ENCODE assay signal across 20 cellular contexts in the genomic region with DNA sequence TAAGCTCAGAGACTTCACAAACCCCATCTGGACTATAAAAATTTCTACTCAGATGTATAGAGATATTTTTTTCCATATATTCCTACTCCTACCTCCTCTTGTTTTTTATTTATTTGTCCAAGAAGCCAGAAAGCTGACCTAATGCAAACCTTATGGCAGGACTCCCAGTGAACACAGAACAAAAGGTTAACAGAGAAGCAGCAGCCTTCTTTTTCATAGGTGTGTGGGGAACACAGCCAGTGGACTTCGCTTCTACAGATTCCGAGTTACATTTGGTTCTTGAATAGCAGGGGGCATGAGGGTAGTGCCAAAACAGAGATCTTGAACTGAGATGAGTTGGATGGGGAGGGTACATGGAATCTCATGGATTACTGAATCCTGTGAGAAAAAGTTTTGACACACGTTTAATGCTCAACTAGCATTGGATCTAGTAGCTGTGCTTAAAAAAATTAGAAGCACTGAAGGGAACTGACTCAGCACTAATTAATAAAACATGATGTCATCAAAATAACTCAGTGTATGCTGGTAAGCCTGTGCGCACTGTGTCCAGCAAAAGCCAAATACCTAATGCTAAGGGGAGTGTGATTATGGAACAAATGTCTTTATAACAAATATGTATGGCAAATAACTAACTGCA.
DNase-seq lines count a peak whose midpoint lies in the region; ATAC-seq and TF ChIP-seq lines count a peak whose summit lies in the region.
"Had no signal": no experiment of that assay in that cellular context is flagged by ENCODE, and none has a peak within 500 bp of the region (broad histone marks: within the 10 kb centered on the region; RNA-seq: fewer than 3 reads in every experiment).

No MANE protein-coding gene starts in this region.

- no peaks in the 10 kb centered on the region for H4K20me1 ChIP-seq in GM23248 (ENCODE audit: insufficient read depth)

- peak overlapping the region; percentile 92 for H3K27ac Mint-ChIP-seq in nephron progenitor cell
- H3K27ac Mint-ChIP-seq: GM23338 had no signal

- no peaks in the 10 kb centered on the region for H3K27me3 Mint-ChIP-seq in nephron progenitor cell (ENCODE audit: low read depth, poor library complexity)

- no peaks in the 10 kb centered on the region for H3K9me3 ChIP-seq in GM23248 (ENCODE audit: low read depth)

- no peaks in the 10 kb centered on the region for H3F3A ChIP-seq in GM23248 (ENCODE audit: insufficient read depth)

- peaks cover 27% of the 10 kb centered on the region for H3K4me1 Mint-ChIP-seq in nephron progenitor cell
- H3K4me1 Mint-ChIP-seq: GM23338 had no signal

- TF ChIP-seq CTCF in C4-2B (conservative IDR thresholded peaks at IDR 0.05) (no peak), fibroblast of mammary gland (conservative IDR thresholded peaks at IDR 0.05; ENCODE audit: control insufficient read depth, insufficient read depth, low read depth, low read length) (no peak), nephron progenitor cell (IDR thresholded peaks at IDR 0.05) (no peak)

- no peak overlapping the region for H3K4me3 Mint-ChIP-seq in nephron progenitor cell
- H3K4me3 Mint-ChIP-seq: GM23338 had no signal

- H3K4me2 ChIP-seq in GM23248 (ENCODE audit: unreplicated experiment): no peak overlapping the region
- H3K4me2 ChIP-seq: GM23338 had no signal

- peak; percentile 61 for DNase-seq in NCI-H446 (lab: John Stamatoyannopoulos, UW)
- DNase-seq in fibroblast of mammary gland (ENCODE audit: low read depth): peak; percentile 2
- DNase-seq in nephron progenitor cell: no peak
- DNase-seq in GM03348 (ENCODE audit: low spot score): no peak
- no peak for DNase-seq in GM23248
- DNase-seq: ACHN, AML-193, COR-L47, DMS153, KBM-7, NCI-H1092 treated with DMSO at 0.1 percent for 48 hours, NCI-H1694, NCI-H226, NCI-H69, RPMI8226, SIG-M5 had no signal

- H3K27me3 ChIP-seq in GM23248 (replicated peaks; ENCODE audit: insufficient read depth): no peaks in the 10 kb centered on the region

- in situ Hi-C loops in GM23248 (cut with MboI): no loop called here

- WGBS in GM23248 (ENCODE audit: low coverage in 1 of 2, low lambda C conversion rate in 2 of 2, missing lambda C conversion rate in 2 of 2), 2 experiments: 18 to 22% methylated on average over 4 of the region's 4 CpGs

- no peaks in the 10 kb centered on the region for H3K9me2 ChIP-seq in GM23248 (ENCODE audit: insufficient read depth)

- H3K27ac ChIP-seq in C4-2B: peak overlapping the region; percentile 27; the same call in 1 of the 2 replicates
- H3K27ac ChIP-seq in GM23248: no peak overlapping the region

- no peak overlapping the region for H2AFZ ChIP-seq in GM23248
- H2AFZ ChIP-seq: GM23338 had no signal

- ATAC-seq in HG02852 (IDR thresholded peaks at IDR 0.05; ENCODE audit: unreplicated experiment): no peak
- ATAC-seq: GM23338, HCT116 had no signal

- H3K36me3 Mint-ChIP-seq in nephron progenitor cell (ENCODE audit: low read depth): no peaks in the 10 kb centered on the region

- no peak overlapping the region for H3K9ac ChIP-seq in GM23248

- H3K9me3 Mint-ChIP-seq in nephron progenitor cell: peaks cover 13% of the 10 kb centered on the region
- H3K9me3 Mint-ChIP-seq: GM23338 had no signal

- H3K79me2 ChIP-seq in GM23248 (ENCODE audit: insufficient read depth): no peaks in the 10 kb centered on the region

- H3K4me3 ChIP-seq in fibroblast of mammary gland (ENCODE audit: control insufficient read depth, low read depth, low read length) (no peak overlapping the region), GM23248 (no peak overlapping the region)
- H3K4me3 ChIP-seq: GM23338 had no signal

- no peaks in the 10 kb centered on the region for H3K36me3 ChIP-seq in GM23248 (ENCODE audit: low read depth)

- H3K4me1 ChIP-seq in GM23248 (ENCODE audit: insufficient read depth): no peaks in the 10 kb centered on the region

Comparison
In these comparisons a context has a peak if more than half of its experiments do, and no peak if none do; other contexts are left out.
1. DNase-seq: peak in NCI-H446 (2 of 2) and fibroblast of mammary gland (single experiment); none in nephron progenitor cell (single experiment), GM03348 (single experiment) and GM23248 (single experiment).